8 cellular contexts compared by ENCODE assay signal in the genomic region with DNA sequence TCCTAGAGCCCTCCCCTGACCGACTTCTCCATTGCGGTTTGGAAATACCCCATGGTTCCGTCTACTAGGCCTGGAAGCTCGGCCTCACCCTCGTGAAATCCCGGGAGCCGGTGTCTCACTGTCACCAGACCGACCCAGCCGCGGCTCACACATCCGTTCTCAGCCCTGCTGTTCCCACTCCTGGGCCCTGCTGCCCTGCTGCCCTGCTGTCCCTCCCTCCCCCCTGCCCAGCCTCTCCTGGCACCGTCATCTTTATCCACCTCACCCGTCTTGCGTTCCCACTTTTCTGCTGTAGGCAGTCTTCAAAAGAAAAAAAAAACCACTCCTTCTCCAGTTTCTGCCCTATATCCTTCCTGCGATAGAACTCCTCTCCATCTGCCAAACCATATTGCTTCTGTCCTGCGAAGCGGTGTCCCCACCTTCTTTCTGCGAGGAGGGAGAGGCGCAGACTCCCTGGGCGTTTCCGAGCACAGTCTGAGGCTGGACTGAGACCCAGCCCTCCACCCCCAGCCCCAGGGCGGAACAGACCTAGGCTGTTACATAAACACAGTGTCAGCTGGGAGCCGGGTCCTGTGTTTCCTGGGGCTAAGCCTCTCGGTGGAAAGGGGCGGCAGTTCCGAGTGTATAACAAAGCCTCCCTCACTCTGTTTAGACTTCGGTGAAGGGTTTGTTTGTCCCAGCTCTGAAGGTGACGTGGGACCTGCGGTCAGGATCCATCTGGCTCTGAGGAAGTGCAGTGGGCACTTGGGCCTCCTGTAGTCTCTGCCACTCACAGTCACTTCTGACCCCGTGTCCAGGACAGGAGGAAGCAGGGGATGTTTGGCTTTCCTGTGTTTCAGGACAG. TPM values are rescaled to one million over a fixed set of nuclear protein-coding genes. Genes with fewer than 3 reads are reported as not detected.
DNase-seq lines count a peak whose midpoint lies in the region; ATAC-seq and TF ChIP-seq lines count a peak whose summit lies in the region.

No MANE protein-coding gene starts in this region.

- peaks cover 29% of the 10 kb centered on the region for H3K4me1 ChIP-seq in smooth muscle cell (ENCODE audit: low read depth)

- H3K9me3 ChIP-seq in smooth muscle cell (replicated peaks; ENCODE audit: low read depth) = no peaks in the 10 kb centered on the region

- H3K79me2 ChIP-seq in smooth muscle cell (ENCODE audit: low read depth) = peaks cover 70% of the 10 kb centered on the region

- peaks cover 72% of the 10 kb centered on the region for H4K20me1 ChIP-seq in smooth muscle cell (ENCODE audit: low read depth)

- peak overlapping the region; percentile 93 for H3K27ac ChIP-seq in smooth muscle cell (ENCODE audit: low read depth)

- WGBS in smooth muscle cell (ENCODE audit: low lambda C conversion rate) = 15% methylated on average over 30 of the region's 30 CpGs

- TF ChIP-seq CTCF in cardiac fibroblast (IDR thresholded peaks at IDR 0.05; ENCODE audit: low read depth, low read length) (no peak), smooth muscle cell (IDR thresholded peaks at IDR 0.05; ENCODE audit: borderline replicate concordance, insufficient read depth, poor library complexity, severe bottlenecking) (no peak)

- H3F3A ChIP-seq in smooth muscle cell (ENCODE audit: low read depth) = peaks cover 27% of the 10 kb centered on the region

- peak overlapping the region; percentile 44 for H2AFZ ChIP-seq in smooth muscle cell (ENCODE audit: low read depth)

- no peaks in the 10 kb centered on the region for H3K36me3 ChIP-seq in smooth muscle cell (ENCODE audit: low read depth)

- no peaks in the 10 kb centered on the region for H3K27me3 ChIP-seq in smooth muscle cell (ENCODE audit: low read depth)

- H3K9ac ChIP-seq in smooth muscle cell (ENCODE audit: low read depth) = peak overlapping the region; percentile 84

- no peak for ATAC-seq in GM18873 (IDR thresholded peaks at IDR 0.05; ENCODE audit: low FRiP score, unreplicated experiment)
- no peak for ATAC-seq in HG03469 (IDR thresholded peaks at IDR 0.05; ENCODE audit: unreplicated experiment)
- no peak for ATAC-seq in HG02885 (IDR thresholded peaks at IDR 0.05; ENCODE audit: poor library complexity, unreplicated experiment)

- DNase-seq in C1 segment of cervical spinal cord (lab: John Stamatoyannopoulos, UW) (peak in 11 of 14 donors; percentile 21 to 69 (median 35)), LHCN-M2 (ENCODE audit: low read depth) (peak; percentile 43), cardiac fibroblast (ENCODE audit: low read depth in 2 of 2) (peak; percentile 67 to 75), kidney glomerular epithelial cell (lab: John Stamatoyannopoulos, UW) (peak; percentile 29), smooth muscle cell (lab: John Stamatoyannopoulos, UW; ENCODE audit: unreplicated experiment) (no peak)

- peak overlapping the region; percentile 92 for H3K4me2 ChIP-seq in smooth muscle cell

- H3K4me3 ChIP-seq in cardiac fibroblast (replicated peaks in 1 of 2; ENCODE audit: low read depth in 2 of 2, low read length in 2 of 2) (peak overlapping the region; percentile 57 to 81), smooth muscle cell (peak overlapping the region; percentile 61)

RNA-seq across cellular contexts. Expression of a gene that starts 2.8 kb away (rescaled TPM):
- total RNA-seq in LHCN-M2 (2014; rRNA removed) (52.8 and 53.4 TPM in 2 replicates), smooth muscle cell (27.2 and 29.8 TPM in 2 replicates)
- 60.3 TPM for polyA plus RNA-seq in LHCN-M2 (2012)
- polyA plus RNA-seq in smooth muscle cell = 51.4 and 87.3 TPM in 2 replicates

RNA-seq across cellular contexts. Expression of a gene that starts 5.8 kb away (rescaled TPM):
- total RNA-seq in LHCN-M2 (2014; rRNA removed) = 60.9 and 61.5 TPM in 2 replicates
- 48.7 TPM for polyA plus RNA-seq in LHCN-M2 (2012)
- 30.3 and 35.9 TPM in 2 replicates for total RNA-seq in smooth muscle cell
- polyA plus RNA-seq in smooth muscle cell = 69.8 and 70.4 TPM in 2 replicates

RNA-seq across cellular contexts. Expression of a gene that starts 8.5 kb away (rescaled TPM):
- total RNA-seq in LHCN-M2 (2014; rRNA removed) (141 and 146 TPM in 2 replicates), smooth muscle cell (92.0 and 100 TPM in 2 replicates)
- polyA plus RNA-seq in LHCN-M2 (2012) = 107 TPM
- polyA plus RNA-seq in smooth muscle cell = 177 and 188 TPM in 2 replicates

RNA-seq across cellular contexts. Expression of a gene that starts 29.7 kb away (rescaled TPM):
- total RNA-seq in LHCN-M2 (2014; rRNA removed) = 274 and 291 TPM in 2 replicates
- polyA plus RNA-seq in LHCN-M2 (2012) = 331 TPM
- total RNA-seq in smooth muscle cell = 42.3 and 89.3 TPM in 2 replicates
- 96.4 and 104 TPM in 2 replicates for polyA plus RNA-seq in smooth muscle cell

RNA-seq across cellular contexts. Expression of a gene that starts 31.4 kb away (rescaled TPM):
- 47.1 and 47.4 TPM in 2 replicates for total RNA-seq in LHCN-M2 (2014; rRNA removed)
- polyA plus RNA-seq in LHCN-M2 (2012) = 53.1 TPM
- total RNA-seq in smooth muscle cell = 18.6 and 22.1 TPM in 2 replicates
- 36.4 and 50.1 TPM in 2 replicates for polyA plus RNA-seq in smooth muscle cell
